In genomic region chr5:179803651-179804598, GRCh38 we compare ENCODE assay signal across 1 cellular context.
TF ChIP-seq lines count a peak whose summit lies in the region.

No MANE protein-coding gene starts in this region.

TF ChIP-seq in K562, 482 proteins besides CTCF, POLR2A, EP300 and RAD21 (continued from another document):
- TF ChIP-seq SUPT5H (IDR thresholded peaks at IDR 0.05) (0 out of 2 replicates have a peak, but pooled peaks have one; percentile 40), EGR1 (conservative IDR thresholded peaks at IDR 0.05) (peak; percentile 92), RBFOX2 (IDR thresholded peaks at IDR 0.05; ENCODE audit: low read depth, low read length) (peak; percentile 41), CSDE1 (IDR thresholded peaks at IDR 0.05) (no peak), RBBP5 (IDR thresholded peaks at IDR 0.05; ENCODE audit: borderline replicate concordance, insufficient read depth, low read length, poor library complexity, severe bottlenecking) (peak; percentile 14), TCF3 (CRISPR knock-in tag; IDR thresholded peaks at IDR 0.05) (peak; percentile 28; the same call in 1 of the 2 replicates), ZNF785 (CRISPR knock-in tag; IDR thresholded peaks at IDR 0.05) (no peak), CBFA2T3 (IDR thresholded peaks at IDR 0.05) (peak; percentile 59), ZNF764 (CRISPR knock-in tag; IDR thresholded peaks at IDR 0.05; ENCODE audit: low read depth) (no peak), POLR2AphosphoS5 (IDR thresholded peaks at IDR 0.05; ENCODE audit: control insufficient read depth, insufficient read depth, low read depth, low read length) (peak; percentile 41; the same call in 1 of the 2 replicates), ZNF217 (CRISPR knock-in tag; IDR thresholded peaks at IDR 0.05) (no peak), CBFA2T2 (conservative IDR thresholded peaks at IDR 0.05) (peak; percentile 50), NCOR1 (IDR thresholded peaks at IDR 0.05) (peak; percentile 33; the same call in 1 of the 2 replicates), FOXP1 (CRISPR knock-in tag; IDR thresholded peaks at IDR 0.05) (0 out of 2 replicates have a peak, but pooled peaks have one; percentile 25), POLR2G (IDR thresholded peaks at IDR 0.05; ENCODE audit: low read depth, low read length) (peak; percentile 64), ARID1B (IDR thresholded peaks at IDR 0.05) (peak; percentile 33), ZKSCAN3 (CRISPR knock-in tag; IDR thresholded peaks at IDR 0.05) (no peak), XRCC5 (IDR thresholded peaks at IDR 0.05; ENCODE audit: low read depth, low read length) (no peak)
- TF ChIP-seq, protein P1, sequence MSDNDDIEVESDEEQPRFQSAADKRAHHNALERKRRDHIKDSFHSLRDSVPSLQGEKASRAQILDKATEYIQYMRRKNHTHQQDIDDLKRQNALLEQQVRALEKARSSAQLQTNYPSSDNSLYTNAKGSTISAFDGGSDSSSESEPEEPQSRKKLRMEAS (CRISPR knock-in tag; IDR thresholded peaks at IDR 0.05), result peak; percentile 68
- TF ChIP-seq, protein P2, sequence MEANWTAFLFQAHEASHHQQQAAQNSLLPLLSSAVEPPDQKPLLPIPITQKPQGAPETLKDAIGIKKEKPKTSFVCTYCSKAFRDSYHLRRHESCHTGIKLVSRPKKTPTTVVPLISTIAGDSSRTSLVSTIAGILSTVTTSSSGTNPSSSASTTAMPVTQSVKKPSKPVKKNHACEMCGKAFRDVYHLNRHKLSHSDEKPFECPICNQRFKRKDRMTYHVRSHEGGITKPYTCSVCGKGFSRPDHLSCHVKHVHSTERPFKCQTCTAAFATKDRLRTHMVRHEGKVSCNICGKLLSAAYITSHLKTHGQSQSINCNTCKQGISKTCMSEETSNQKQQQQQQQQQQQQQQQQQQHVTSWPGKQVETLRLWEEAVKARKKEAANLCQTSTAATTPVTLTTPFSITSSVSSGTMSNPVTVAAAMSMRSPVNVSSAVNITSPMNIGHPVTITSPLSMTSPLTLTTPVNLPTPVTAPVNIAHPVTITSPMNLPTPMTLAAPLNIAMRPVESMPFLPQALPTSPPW (CRISPR knock-in tag; IDR thresholded peaks at IDR 0.05), result peak; percentile 62
- TF ChIP-seq, protein P3, sequence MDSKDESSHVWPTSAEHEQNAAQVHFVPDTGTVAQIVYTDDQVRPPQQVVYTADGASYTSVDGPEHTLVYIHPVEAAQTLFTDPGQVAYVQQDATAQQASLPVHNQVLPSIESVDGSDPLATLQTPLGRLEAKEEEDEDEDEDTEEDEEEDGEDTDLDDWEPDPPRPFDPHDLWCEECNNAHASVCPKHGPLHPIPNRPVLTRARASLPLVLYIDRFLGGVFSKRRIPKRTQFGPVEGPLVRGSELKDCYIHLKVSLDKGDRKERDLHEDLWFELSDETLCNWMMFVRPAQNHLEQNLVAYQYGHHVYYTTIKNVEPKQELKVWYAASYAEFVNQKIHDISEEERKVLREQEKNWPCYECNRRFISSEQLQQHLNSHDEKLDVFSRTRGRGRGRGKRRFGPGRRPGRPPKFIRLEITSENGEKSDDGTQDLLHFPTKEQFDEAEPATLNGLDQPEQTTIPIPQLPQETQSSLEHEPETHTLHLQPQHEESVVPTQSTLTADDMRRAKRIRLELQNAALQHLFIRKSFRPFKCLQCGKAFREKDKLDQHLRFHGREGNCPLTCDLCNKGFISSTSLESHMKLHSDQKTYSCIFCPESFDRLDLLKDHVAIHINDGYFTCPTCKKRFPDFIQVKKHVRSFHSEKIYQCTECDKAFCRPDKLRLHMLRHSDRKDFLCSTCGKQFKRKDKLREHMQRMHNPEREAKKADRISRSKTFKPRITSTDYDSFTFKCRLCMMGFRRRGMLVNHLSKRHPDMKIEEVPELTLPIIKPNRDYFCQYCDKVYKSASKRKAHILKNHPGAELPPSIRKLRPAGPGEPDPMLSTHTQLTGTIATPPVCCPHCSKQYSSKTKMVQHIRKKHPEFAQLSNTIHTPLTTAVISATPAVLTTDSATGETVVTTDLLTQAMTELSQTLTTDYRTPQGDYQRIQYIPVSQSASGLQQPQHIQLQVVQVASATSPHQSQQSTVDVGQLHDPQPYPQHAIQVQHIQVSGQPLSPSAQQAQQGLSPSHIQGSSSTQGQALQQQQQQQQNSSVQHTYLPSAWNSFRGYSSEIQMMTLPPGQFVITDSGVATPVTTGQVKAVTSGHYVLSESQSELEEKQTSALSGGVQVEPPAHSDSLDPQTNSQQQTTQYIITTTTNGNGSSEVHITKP (IDR thresholded peaks at IDR 0.05; ENCODE audit: partially characterized antibody), result no peak
- TF ChIP-seq, protein P4, sequence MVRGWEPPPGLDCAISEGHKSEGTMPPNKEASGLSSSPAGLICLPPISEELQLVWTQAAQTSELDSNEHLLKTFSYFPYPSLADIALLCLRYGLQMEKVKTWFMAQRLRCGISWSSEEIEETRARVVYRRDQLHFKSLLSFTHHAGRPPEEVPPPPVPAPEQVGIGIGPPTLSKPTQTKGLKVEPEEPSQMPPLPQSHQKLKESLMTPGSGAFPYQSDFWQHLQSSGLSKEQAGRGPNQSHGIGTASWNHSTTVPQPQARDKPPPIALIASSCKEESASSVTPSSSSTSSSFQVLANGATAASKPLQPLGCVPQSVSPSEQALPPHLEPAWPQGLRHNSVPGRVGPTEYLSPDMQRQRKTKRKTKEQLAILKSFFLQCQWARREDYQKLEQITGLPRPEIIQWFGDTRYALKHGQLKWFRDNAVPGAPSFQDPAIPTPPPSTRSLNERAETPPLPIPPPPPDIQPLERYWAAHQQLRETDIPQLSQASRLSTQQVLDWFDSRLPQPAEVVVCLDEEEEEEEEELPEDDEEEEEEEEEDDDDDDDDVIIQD (CRISPR knock-in tag; IDR thresholded peaks at IDR 0.05), result no peak
